In genomic region chr20:38187512-38187911, GRCh38 we compare ENCODE assay signal across 2 cellular contexts.
TF ChIP-seq lines count a peak whose summit lies in the region.

No MANE protein-coding gene starts in this region.

TF ChIP-seq in HCT116, 20 proteins besides CTCF, POLR2A, EP300 and RAD21:
- TF ChIP-seq SRF (IDR thresholded peaks at IDR 0.05; ENCODE audit: low read depth) (no peak), ZFX (IDR thresholded peaks at IDR 0.05) (no peak), MAX (IDR thresholded peaks at IDR 0.05) (no peak), CBX3 (IDR thresholded peaks at IDR 0.05; ENCODE audit: low read depth) (no peak), ATF3 (IDR thresholded peaks at IDR 0.05) (no peak), TCF7L2 (IDR thresholded peaks at IDR 0.05; ENCODE audit: borderline replicate concordance, extremely low read depth, insufficient read depth, insufficient read length) (no peak), ZNF274 (IDR thresholded peaks at IDR 0.05; ENCODE audit: low read depth, low read length) (no peak), POLR2AphosphoS5 (IDR thresholded peaks at IDR 0.05; ENCODE audit: low read depth, low read length) (no peak), ELF1 (IDR thresholded peaks at IDR 0.05; ENCODE audit: borderline replicate concordance, low read depth) (no peak), SIN3A (IDR thresholded peaks at IDR 0.05; ENCODE audit: low read depth) (no peak), JUND (IDR thresholded peaks at IDR 0.05) (no peak)
- TF ChIP-seq, protein P1, sequence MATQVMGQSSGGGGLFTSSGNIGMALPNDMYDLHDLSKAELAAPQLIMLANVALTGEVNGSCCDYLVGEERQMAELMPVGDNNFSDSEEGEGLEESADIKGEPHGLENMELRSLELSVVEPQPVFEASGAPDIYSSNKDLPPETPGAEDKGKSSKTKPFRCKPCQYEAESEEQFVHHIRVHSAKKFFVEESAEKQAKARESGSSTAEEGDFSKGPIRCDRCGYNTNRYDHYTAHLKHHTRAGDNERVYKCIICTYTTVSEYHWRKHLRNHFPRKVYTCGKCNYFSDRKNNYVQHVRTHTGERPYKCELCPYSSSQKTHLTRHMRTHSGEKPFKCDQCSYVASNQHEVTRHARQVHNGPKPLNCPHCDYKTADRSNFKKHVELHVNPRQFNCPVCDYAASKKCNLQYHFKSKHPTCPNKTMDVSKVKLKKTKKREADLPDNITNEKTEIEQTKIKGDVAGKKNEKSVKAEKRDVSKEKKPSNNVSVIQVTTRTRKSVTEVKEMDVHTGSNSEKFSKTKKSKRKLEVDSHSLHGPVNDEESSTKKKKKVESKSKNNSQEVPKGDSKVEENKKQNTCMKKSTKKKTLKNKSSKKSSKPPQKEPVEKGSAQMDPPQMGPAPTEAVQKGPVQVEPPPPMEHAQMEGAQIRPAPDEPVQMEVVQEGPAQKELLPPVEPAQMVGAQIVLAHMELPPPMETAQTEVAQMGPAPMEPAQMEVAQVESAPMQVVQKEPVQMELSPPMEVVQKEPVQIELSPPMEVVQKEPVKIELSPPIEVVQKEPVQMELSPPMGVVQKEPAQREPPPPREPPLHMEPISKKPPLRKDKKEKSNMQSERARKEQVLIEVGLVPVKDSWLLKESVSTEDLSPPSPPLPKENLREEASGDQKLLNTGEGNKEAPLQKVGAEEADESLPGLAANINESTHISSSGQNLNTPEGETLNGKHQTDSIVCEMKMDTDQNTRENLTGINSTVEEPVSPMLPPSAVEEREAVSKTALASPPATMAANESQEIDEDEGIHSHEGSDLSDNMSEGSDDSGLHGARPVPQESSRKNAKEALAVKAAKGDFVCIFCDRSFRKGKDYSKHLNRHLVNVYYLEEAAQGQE (IDR thresholded peaks at IDR 0.05; ENCODE audit: low read depth), result no peak
- TF ChIP-seq, protein P2, sequence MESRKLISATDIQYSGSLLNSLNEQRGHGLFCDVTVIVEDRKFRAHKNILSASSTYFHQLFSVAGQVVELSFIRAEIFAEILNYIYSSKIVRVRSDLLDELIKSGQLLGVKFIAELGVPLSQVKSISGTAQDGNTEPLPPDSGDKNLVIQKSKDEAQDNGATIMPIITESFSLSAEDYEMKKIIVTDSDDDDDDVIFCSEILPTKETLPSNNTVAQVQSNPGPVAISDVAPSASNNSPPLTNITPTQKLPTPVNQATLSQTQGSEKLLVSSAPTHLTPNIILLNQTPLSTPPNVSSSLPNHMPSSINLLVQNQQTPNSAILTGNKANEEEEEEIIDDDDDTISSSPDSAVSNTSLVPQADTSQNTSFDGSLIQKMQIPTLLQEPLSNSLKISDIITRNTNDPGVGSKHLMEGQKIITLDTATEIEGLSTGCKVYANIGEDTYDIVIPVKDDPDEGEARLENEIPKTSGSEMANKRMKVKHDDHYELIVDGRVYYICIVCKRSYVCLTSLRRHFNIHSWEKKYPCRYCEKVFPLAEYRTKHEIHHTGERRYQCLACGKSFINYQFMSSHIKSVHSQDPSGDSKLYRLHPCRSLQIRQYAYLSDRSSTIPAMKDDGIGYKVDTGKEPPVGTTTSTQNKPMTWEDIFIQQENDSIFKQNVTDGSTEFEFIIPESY (IDR thresholded peaks at IDR 0.05; ENCODE audit: extremely low read depth, insufficient replicate concordance, low read length), result no peak

TF ChIP-seq in HepG2, 621 proteins besides CTCF, POLR2A, EP300 and RAD21:
- TF ChIP-seq PRMT3 (CRISPR knock-in tag; IDR thresholded peaks at IDR 0.05; ENCODE audit: borderline replicate concordance, low read depth) (no peak), MAFG (CRISPR knock-in tag; IDR thresholded peaks at IDR 0.05) (peak; percentile 88), HOXD1 (CRISPR knock-in tag; IDR thresholded peaks at IDR 0.05) (no peak), ZIK1 (CRISPR knock-in tag; IDR thresholded peaks at IDR 0.05; ENCODE audit: borderline replicate concordance, low read depth) (no peak), CBX2 (IDR thresholded peaks at IDR 0.05; ENCODE audit: low read depth, low read length) (no peak), CBX2 (CRISPR knock-in tag; IDR thresholded peaks at IDR 0.05; ENCODE audit: low read depth) (no peak), MAFF (IDR thresholded peaks at IDR 0.05; ENCODE audit: low read depth, low read length) (peak; percentile 100), CEBPB (IDR thresholded peaks at IDR 0.05; ENCODE audit: borderline replicate concordance, low read depth, low read length) (peak; percentile 94), GATAD1 (CRISPR knock-in tag; IDR thresholded peaks at IDR 0.05) (0 out of 2 replicates have a peak, but pooled peaks have one; percentile 20), ZBTB25 (CRISPR knock-in tag; IDR thresholded peaks at IDR 0.05) (0 out of 2 replicates have a peak, but pooled peaks have one; percentile 33), CEBPG (CRISPR knock-in tag; IDR thresholded peaks at IDR 0.05) (peak; percentile 83), XRCC5 (optimal IDR thresholded peaks at IDR 0.05; ENCODE audit: low read length) (peak; percentile 61), STAG1 (CRISPR knock-in tag; IDR thresholded peaks at IDR 0.05) (peak; percentile 35; the same call in 1 of the 2 replicates), KDM1A (CRISPR knock-in tag; IDR thresholded peaks at IDR 0.05) (no peak), SOX13 (IDR thresholded peaks at IDR 0.05) (no peak), SOX13 (CRISPR knock-in tag; conservative IDR thresholded peaks at IDR 0.05 in 1 of 2, IDR thresholded peaks at IDR 0.05 in 1 of 2) (0 out of 4 replicates have a peak, but pooled peaks of 1 of the 2 experiments have one; percentile 70), NCOA2 (CRISPR knock-in tag; IDR thresholded peaks at IDR 0.05) (0 out of 2 replicates have a peak, but pooled peaks have one; percentile 18), SMC3 (IDR thresholded peaks at IDR 0.05; ENCODE audit: low read length) (peak; percentile 58), ARID3A (IDR thresholded peaks at IDR 0.05; ENCODE audit: low read depth, low read length) (peak; percentile 57; the same call in 1 of the 2 replicates), MAFK (conservative IDR thresholded peaks at IDR 0.05 in 1 of 2, IDR thresholded peaks at IDR 0.05 in 1 of 2; ENCODE audit: low read length in 2 of 2) (peak; percentile 100), RFX5 (IDR thresholded peaks at IDR 0.05; ENCODE audit: low read depth, low read length) (peak; percentile 54; the same call in 1 of the 2 replicates), ZNF614 (CRISPR knock-in tag; IDR thresholded peaks at IDR 0.05; ENCODE audit: borderline replicate concordance) (0 out of 2 replicates have a peak, but pooled peaks have one; percentile 27)
